1 cellular context compared by ENCODE assay signal in the genomic region with DNA sequence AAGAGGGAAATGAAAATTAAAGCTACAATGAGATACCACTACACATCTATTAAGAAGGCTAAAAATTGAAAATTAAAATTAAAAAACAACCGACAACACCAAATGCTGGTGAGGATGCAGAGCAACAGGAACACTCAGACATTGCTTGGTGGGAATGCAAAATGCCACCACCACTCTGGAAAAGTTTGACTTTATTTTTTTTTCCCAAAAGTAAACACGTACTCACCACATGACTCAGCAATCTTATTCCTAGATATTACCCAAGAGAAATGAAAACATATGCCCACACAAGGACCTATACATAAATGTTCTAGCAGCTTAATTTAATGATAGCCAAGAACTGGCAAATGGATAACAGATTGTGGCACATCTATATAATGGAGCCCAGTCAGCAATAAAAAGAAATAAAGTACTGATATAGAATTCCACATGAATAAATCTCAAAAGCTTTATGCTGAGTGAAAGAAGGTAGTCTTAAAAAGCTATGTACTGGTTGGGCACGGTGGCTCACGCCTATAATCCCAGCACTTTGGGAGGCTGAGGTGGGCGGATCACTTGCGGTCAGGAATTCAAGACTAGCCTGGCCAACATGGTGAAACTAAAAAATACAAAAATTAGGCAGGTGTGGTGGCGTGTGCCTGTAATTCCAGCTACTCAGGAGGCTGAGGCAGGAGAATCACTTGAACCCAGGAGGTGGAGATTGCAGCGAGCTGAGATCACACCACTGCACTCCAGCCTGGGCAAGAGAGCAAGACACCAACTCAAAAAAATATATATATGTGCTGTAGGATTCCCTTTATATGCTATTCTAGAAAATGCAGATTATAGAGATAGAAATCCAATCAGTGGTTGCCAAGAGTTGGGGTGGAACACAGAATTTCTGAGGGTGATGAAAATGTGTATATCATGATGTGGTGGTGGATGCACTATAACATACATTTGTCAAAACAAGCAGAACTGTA.
TF ChIP-seq lines count a peak whose summit lies in the region.

No MANE protein-coding gene starts in this region.

TF ChIP-seq in IMR-90, 13 proteins besides CTCF, POLR2A, EP300 and RAD21:
- TF ChIP-seq MXI1 (IDR thresholded peaks at IDR 0.05; ENCODE audit: borderline replicate concordance, low read depth, low read length) = no peak
- TF ChIP-seq SMC3 (IDR thresholded peaks at IDR 0.05; ENCODE audit: low read depth, low read length) = no peak
- peak; percentile 89 for TF ChIP-seq MAFK (IDR thresholded peaks at IDR 0.05; ENCODE audit: low read depth, low read length)
- TF ChIP-seq CHD1 (IDR thresholded peaks at IDR 0.05; ENCODE audit: low read depth, low read length) = no peak
- TF ChIP-seq BHLHE40 (IDR thresholded peaks at IDR 0.05; ENCODE audit: low read depth, low read length) = no peak
- TF ChIP-seq RCOR1 (IDR thresholded peaks at IDR 0.05; ENCODE audit: insufficient replicate concordance, low read length) = no peak
- TF ChIP-seq NFE2L2 (IDR thresholded peaks at IDR 0.05; ENCODE audit: low read depth, low read length) = peak; percentile 98
- no peak for TF ChIP-seq RFX5 (IDR thresholded peaks at IDR 0.05; ENCODE audit: low read depth, low read length)
- peak; percentile 89 for TF ChIP-seq CEBPB (IDR thresholded peaks at IDR 0.05; ENCODE audit: low read depth, low read length)
- no peak for TF ChIP-seq MAZ (IDR thresholded peaks at IDR 0.05; ENCODE audit: borderline replicate concordance, low read depth, low read length)
- TF ChIP-seq, protein P1, sequence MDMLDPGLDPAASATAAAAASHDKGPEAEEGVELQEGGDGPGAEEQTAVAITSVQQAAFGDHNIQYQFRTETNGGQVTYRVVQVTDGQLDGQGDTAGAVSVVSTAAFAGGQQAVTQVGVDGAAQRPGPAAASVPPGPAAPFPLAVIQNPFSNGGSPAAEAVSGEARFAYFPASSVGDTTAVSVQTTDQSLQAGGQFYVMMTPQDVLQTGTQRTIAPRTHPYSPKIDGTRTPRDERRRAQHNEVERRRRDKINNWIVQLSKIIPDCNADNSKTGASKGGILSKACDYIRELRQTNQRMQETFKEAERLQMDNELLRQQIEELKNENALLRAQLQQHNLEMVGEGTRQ (IDR thresholded peaks at IDR 0.05; ENCODE audit: low read depth, low read length) = no peak
- TF ChIP-seq FOS (IDR thresholded peaks at IDR 0.05; ENCODE audit: low read depth, low read length) = peak; percentile 70
- TF ChIP-seq, protein P2, sequence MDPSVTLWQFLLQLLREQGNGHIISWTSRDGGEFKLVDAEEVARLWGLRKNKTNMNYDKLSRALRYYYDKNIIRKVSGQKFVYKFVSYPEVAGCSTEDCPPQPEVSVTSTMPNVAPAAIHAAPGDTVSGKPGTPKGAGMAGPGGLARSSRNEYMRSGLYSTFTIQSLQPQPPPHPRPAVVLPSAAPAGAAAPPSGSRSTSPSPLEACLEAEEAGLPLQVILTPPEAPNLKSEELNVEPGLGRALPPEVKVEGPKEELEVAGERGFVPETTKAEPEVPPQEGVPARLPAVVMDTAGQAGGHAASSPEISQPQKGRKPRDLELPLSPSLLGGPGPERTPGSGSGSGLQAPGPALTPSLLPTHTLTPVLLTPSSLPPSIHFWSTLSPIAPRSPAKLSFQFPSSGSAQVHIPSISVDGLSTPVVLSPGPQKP (IDR thresholded peaks at IDR 0.05; ENCODE audit: borderline replicate concordance, low read depth, low read length) = no peak
TF ChIP-seq in IMR-90: peak in this region for 4.
